ENCODE assay signal across 2 cellular contexts in genomic region chr13:87057807-87058520, GRCh38.
TF ChIP-seq lines count a peak whose summit lies in the region.

No MANE protein-coding gene starts in this region.

TF ChIP-seq in liver, 16 proteins besides CTCF, POLR2A, EP300 and RAD21:
- TF ChIP-seq TAF1 (conservative IDR thresholded peaks at IDR 0.05) (no peak), REST (IDR thresholded peaks at IDR 0.05) (no peak), MAX (IDR thresholded peaks at IDR 0.05) (no peak), HNF4G (IDR thresholded peaks at IDR 0.05) (peak; percentile 83), HNF4A (conservative IDR thresholded peaks at IDR 0.05) (peak; percentile 93 to 94), SP1 (IDR thresholded peaks at IDR 0.05) (peak; percentile 84), YY1 (IDR thresholded peaks at IDR 0.05) (peak; percentile 96), GABPA (IDR thresholded peaks at IDR 0.05 in 1 of 2, conservative IDR thresholded peaks at IDR 0.05 in 1 of 2) (no peak), NR2F2 (IDR thresholded peaks at IDR 0.05) (peak; percentile 26), RXRA (IDR thresholded peaks at IDR 0.05) (peak; percentile 38 to 66), JUND (IDR thresholded peaks at IDR 0.05) (peak; percentile 12 to 35), FOXA1 (IDR thresholded peaks at IDR 0.05) (no peak), ZBTB33 (IDR thresholded peaks at IDR 0.05) (peak; percentile 46), EGR1 (IDR thresholded peaks at IDR 0.05; ENCODE audit: low read depth in 2 of 2) (peak in 1 of 2 donors; percentile 16), ATF3 (IDR thresholded peaks at IDR 0.05) (no peak), FOXA2 (IDR thresholded peaks at IDR 0.05) (no peak)

TF ChIP-seq in HepG2, 621 proteins besides CTCF, POLR2A, EP300 and RAD21:
- TF ChIP-seq ZNF44 (CRISPR knock-in tag; IDR thresholded peaks at IDR 0.05) = no peak
- TF ChIP-seq ZNF749 (CRISPR knock-in tag; IDR thresholded peaks at IDR 0.05; ENCODE audit: borderline replicate concordance) = no peak
- no peak for TF ChIP-seq RNF219 (CRISPR knock-in tag; IDR thresholded peaks at IDR 0.05)
- no peak for TF ChIP-seq ZUFSP (CRISPR knock-in tag; IDR thresholded peaks at IDR 0.05; ENCODE audit: borderline replicate concordance)
- TF ChIP-seq DMAP1 (CRISPR knock-in tag; IDR thresholded peaks at IDR 0.05) = no peak
- no peak for TF ChIP-seq NFATC3 (CRISPR knock-in tag; IDR thresholded peaks at IDR 0.05)
- TF ChIP-seq THAP7 (CRISPR knock-in tag; IDR thresholded peaks at IDR 0.05) = no peak
